Comparison of ENCODE assay signal across 8 cellular contexts in the genomic region with DNA sequence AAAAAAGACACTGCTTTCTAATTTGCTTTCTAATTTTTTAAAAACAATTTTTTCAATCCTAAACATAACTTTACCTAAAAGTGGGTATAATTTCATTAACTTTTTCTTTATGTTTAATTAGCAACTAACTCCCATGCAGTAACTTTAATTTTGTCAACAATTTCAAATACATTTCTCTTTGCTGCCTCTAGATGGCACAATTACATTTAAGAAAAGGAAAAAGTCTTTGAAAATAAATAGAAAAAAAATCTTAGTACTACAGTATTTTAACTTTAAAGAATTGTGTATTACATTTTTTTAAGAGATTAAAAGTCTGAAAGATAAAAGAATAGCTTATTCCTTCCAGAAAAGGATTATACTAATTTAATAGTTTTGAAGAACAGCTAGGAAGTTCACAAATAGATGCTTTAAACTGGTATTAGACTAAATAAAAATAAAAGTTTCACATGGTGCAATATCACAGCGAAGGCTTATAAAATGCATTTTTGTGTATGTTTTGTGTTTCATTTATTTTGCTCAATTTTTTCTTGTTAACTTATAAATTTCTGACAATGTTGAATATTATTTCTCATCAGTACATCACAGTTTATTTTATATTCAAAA.
A peak's percentile ranks its signal among the peaks of the same experiment; 100 is the strongest.
DNase-seq lines count a peak whose midpoint lies in the region; FAIRE-seq and TF ChIP-seq lines count a peak whose summit lies in the region.

No MANE protein-coding gene starts in this region.

- 88% methylated on average over 1 of the region's 1 CpG for WGBS in liver

- no peak overlapping the region for H3K9ac ChIP-seq in liver (ENCODE audit: low read depth in 1 of 2, low read length in 2 of 2)

- H3K9me3 Mint-ChIP-seq in activated T-helper 2 cell treated with anti-CD3 and anti-CD28 coated beads, Interferon-gamma antibody, Interleukin-2, Interleukin-4, amounts not matched to agents 10 μg/mL and 5 μg/mL and 100 μg/mL, durations not matched to agents 14 hours and 24 hours and 36 hours: no peaks in the 10 kb centered on the region

- H3K4me3 ChIP-seq in BE2C (ENCODE audit: low read depth, low read length) (no peak overlapping the region), HFF-Myc (replicated peaks; ENCODE audit: low read depth, low read length) (no peak overlapping the region), liver (ENCODE audit: low read depth in 1 of 3, low read length in 3 of 3) (no peak overlapping the region)
- H3K4me3 ChIP-seq in effector memory CD4-positive, alpha-beta T cell (ENCODE audit: insufficient read depth, low read depth, low read length, poor library complexity, severe bottlenecking): no peak overlapping the region

- H3K4me1 ChIP-seq in BE2C (no peaks in the 10 kb centered on the region), liver (ENCODE audit: control insufficient read depth in 4 of 4, insufficient read depth in 4 of 4, low read length in 3 of 4) (no peaks in the 10 kb centered on the region)
- no peaks in the 10 kb centered on the region for H3K4me1 ChIP-seq in effector memory CD4-positive, alpha-beta T cell (ENCODE audit: control insufficient read depth, insufficient read depth, low read length, poor library complexity, severe bottlenecking)

- peaks cover 17% of the 10 kb centered on the region for H3K4me1 Mint-ChIP-seq in activated T-helper 2 cell treated with anti-CD3 and anti-CD28 coated beads, Interferon-gamma antibody, Interleukin-2, Interleukin-4, amounts not matched to agents 10 μg/mL and 5 μg/mL and 100 μg/mL, durations not matched to agents 14 hours and 24 hours and 36 hours (ENCODE audit: low read depth)

- peak; percentile 40; the same call in 1 of the 2 replicates for TF ChIP-seq CTCF in BE2C (IDR thresholded peaks at IDR 0.05; ENCODE audit: low read depth, low read length)
- TF ChIP-seq CTCF in HFF-Myc (IDR thresholded peaks at IDR 0.05; ENCODE audit: low read depth, low read length, missing control alignments): peak; percentile 23
- peak; percentile 72 for TF ChIP-seq CTCF in VCaP (conservative IDR thresholded peaks at IDR 0.05)
- peak; percentile 41 for TF ChIP-seq CTCF in liver (IDR thresholded peaks at IDR 0.05; ENCODE audit: low read depth, low read length, missing input control)

- H3K27ac Mint-ChIP-seq in activated T-helper 2 cell treated with anti-CD3 and anti-CD28 coated beads, Interferon-gamma antibody, Interleukin-2, Interleukin-4, amounts not matched to agents 10 μg/mL and 5 μg/mL and 100 μg/mL, durations not matched to agents 14 hours and 24 hours and 36 hours: no peak overlapping the region

- peak; percentile 68 to 72 for TF ChIP-seq RAD21 in liver (IDR thresholded peaks at IDR 0.05)

- DNase-seq in BE2C (no peak), HFF-Myc (ENCODE audit: extremely low read depth, low read depth) (no peak), cerebellum (ENCODE audit: low spot score) (no peak), GM19239 (ENCODE audit: insufficient read length, low spot score) (no peak)
- DNase-seq in effector memory CD4-positive, alpha-beta T cell: no peak
- no peak for DNase-seq in activated T-helper 2 cell treated with anti-CD3 and anti-CD28 coated beads, Interferon-gamma antibody, Interleukin-2, Interleukin-4, amounts not matched to agents 10 μg/mL and 5 μg/mL and 100 μg/mL, durations not matched to agents 14 hours and 24 hours and 36 hours (ENCODE audit: low spot score)

- no peaks in the 10 kb centered on the region for H3K9me3 ChIP-seq in BE2C
- no peaks in the 10 kb centered on the region for H3K9me3 ChIP-seq in liver (ENCODE audit: control insufficient read depth in 4 of 4, low read length in 3 of 4)
- no peaks in the 10 kb centered on the region for H3K9me3 ChIP-seq in effector memory CD4-positive, alpha-beta T cell (ENCODE audit: control insufficient read depth, low read length)

- H3K27ac ChIP-seq in VCaP (no peak overlapping the region), liver (ENCODE audit: low read depth in 1 of 2, low read length in 2 of 2) (no peak overlapping the region)
- no peak overlapping the region for H3K27ac ChIP-seq in effector memory CD4-positive, alpha-beta T cell (ENCODE audit: insufficient read depth, low read length, poor library complexity, severe bottlenecking)

- H3K27me3 Mint-ChIP-seq in activated T-helper 2 cell treated with anti-CD3 and anti-CD28 coated beads, Interferon-gamma antibody, Interleukin-2, Interleukin-4, amounts not matched to agents 10 μg/mL and 5 μg/mL and 100 μg/mL, durations not matched to agents 14 hours and 24 hours and 36 hours (ENCODE audit: low read depth): no peaks in the 10 kb centered on the region

- no peaks in the 10 kb centered on the region; the same call in none of the 2 replicates for H3K36me3 ChIP-seq in BE2C
- peaks cover 0 to 28% (median 21%) of the 10 kb centered on the region in 4 donors for H3K36me3 ChIP-seq in liver (ENCODE audit: control insufficient read depth in 4 of 4, insufficient read depth in 3 of 4, low read depth in 1 of 4, low read length in 3 of 4)
- no peaks in the 10 kb centered on the region for H3K36me3 ChIP-seq in effector memory CD4-positive, alpha-beta T cell (ENCODE audit: control insufficient read depth, insufficient read depth, low read length)

- intact Hi-C loops in activated T-helper 2 cell treated with anti-CD3 and anti-CD28 coated beads, Interferon-gamma antibody, Interleukin-2, Interleukin-4, amounts not matched to agents 10 μg/mL and 5 μg/mL and 100 μg/mL, durations not matched to agents 14 hours and 24 hours and 36 hours (cut with micrococcal nuclease): loop anchor here (1.0 to 2.0 kb wide), 2 partner anchors 197 to 280 kb away; no protein-coding TSS in a partner anchor

- H3K4me3 Mint-ChIP-seq in activated T-helper 2 cell treated with anti-CD3 and anti-CD28 coated beads, Interferon-gamma antibody, Interleukin-2, Interleukin-4, amounts not matched to agents 10 μg/mL and 5 μg/mL and 100 μg/mL, durations not matched to agents 14 hours and 24 hours and 36 hours (ENCODE audit: low read depth): no peak overlapping the region

- H3K36me3 Mint-ChIP-seq in activated T-helper 2 cell treated with anti-CD3 and anti-CD28 coated beads, Interferon-gamma antibody, Interleukin-2, Interleukin-4, amounts not matched to agents 10 μg/mL and 5 μg/mL and 100 μg/mL, durations not matched to agents 14 hours and 24 hours and 36 hours (ENCODE audit: low read depth): peaks cover 42% of the 10 kb centered on the region

- no peak for FAIRE-seq in GM19239 (lab: Jason Lieb, UNC)

- no peaks in the 10 kb centered on the region for H3K27me3 ChIP-seq in BE2C
- no peaks in the 10 kb centered on the region for H3K27me3 ChIP-seq in liver (ENCODE audit: control insufficient read depth in 4 of 4, insufficient read depth in 4 of 4, low read length in 3 of 4)
- no peaks in the 10 kb centered on the region for H3K27me3 ChIP-seq in effector memory CD4-positive, alpha-beta T cell (replicated peaks; ENCODE audit: control insufficient read depth, insufficient read depth, low read length, poor library complexity, severe bottlenecking)

TF ChIP-seq in liver, 16 proteins besides CTCF, POLR2A, EP300 and RAD21 (continues in another document):
- TF ChIP-seq TAF1 (conservative IDR thresholded peaks at IDR 0.05): no peak
- no peak for TF ChIP-seq YY1 (IDR thresholded peaks at IDR 0.05)
- TF ChIP-seq MAX (IDR thresholded peaks at IDR 0.05): no peak
- no peak for TF ChIP-seq NR2F2 (IDR thresholded peaks at IDR 0.05)
- no peak for TF ChIP-seq HNF4A (conservative IDR thresholded peaks at IDR 0.05)
- TF ChIP-seq ATF3 (IDR thresholded peaks at IDR 0.05): no peak
- no peak for TF ChIP-seq FOXA1 (IDR thresholded peaks at IDR 0.05)
- TF ChIP-seq, protein P1, sequence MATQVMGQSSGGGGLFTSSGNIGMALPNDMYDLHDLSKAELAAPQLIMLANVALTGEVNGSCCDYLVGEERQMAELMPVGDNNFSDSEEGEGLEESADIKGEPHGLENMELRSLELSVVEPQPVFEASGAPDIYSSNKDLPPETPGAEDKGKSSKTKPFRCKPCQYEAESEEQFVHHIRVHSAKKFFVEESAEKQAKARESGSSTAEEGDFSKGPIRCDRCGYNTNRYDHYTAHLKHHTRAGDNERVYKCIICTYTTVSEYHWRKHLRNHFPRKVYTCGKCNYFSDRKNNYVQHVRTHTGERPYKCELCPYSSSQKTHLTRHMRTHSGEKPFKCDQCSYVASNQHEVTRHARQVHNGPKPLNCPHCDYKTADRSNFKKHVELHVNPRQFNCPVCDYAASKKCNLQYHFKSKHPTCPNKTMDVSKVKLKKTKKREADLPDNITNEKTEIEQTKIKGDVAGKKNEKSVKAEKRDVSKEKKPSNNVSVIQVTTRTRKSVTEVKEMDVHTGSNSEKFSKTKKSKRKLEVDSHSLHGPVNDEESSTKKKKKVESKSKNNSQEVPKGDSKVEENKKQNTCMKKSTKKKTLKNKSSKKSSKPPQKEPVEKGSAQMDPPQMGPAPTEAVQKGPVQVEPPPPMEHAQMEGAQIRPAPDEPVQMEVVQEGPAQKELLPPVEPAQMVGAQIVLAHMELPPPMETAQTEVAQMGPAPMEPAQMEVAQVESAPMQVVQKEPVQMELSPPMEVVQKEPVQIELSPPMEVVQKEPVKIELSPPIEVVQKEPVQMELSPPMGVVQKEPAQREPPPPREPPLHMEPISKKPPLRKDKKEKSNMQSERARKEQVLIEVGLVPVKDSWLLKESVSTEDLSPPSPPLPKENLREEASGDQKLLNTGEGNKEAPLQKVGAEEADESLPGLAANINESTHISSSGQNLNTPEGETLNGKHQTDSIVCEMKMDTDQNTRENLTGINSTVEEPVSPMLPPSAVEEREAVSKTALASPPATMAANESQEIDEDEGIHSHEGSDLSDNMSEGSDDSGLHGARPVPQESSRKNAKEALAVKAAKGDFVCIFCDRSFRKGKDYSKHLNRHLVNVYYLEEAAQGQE (IDR thresholded peaks at IDR 0.05): no peak
- no peak for TF ChIP-seq SP1 (IDR thresholded peaks at IDR 0.05)
- no peak for TF ChIP-seq FOXA2 (IDR thresholded peaks at IDR 0.05)
- no peak for TF ChIP-seq GABPA (IDR thresholded peaks at IDR 0.05 in 1 of 2, conservative IDR thresholded peaks at IDR 0.05 in 1 of 2)
- TF ChIP-seq RXRA (IDR thresholded peaks at IDR 0.05): no peak
